Comparison of ENCODE assay signal across 1 cellular context in genomic region chr16:4511441-4512082, GRCh38.
TF ChIP-seq lines count a peak whose summit lies in the region.

No MANE protein-coding gene starts in this region.

TF ChIP-seq in Ishikawa, 13 proteins besides CTCF, POLR2A, EP300 and RAD21 (continued from another document):
- TF ChIP-seq, protein P1, sequence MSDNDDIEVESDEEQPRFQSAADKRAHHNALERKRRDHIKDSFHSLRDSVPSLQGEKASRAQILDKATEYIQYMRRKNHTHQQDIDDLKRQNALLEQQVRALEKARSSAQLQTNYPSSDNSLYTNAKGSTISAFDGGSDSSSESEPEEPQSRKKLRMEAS (IDR thresholded peaks at IDR 0.05), result no peak
- TF ChIP-seq CREB1 (IDR thresholded peaks at IDR 0.05; ENCODE audit: low read depth), result no peak
- no peak for TF ChIP-seq ZBTB7A (IDR thresholded peaks at IDR 0.05; ENCODE audit: low read depth)
- no peak for TF ChIP-seq YY1 (IDR thresholded peaks at IDR 0.05; ENCODE audit: low read depth)
